Comparison of ENCODE assay signal across 1 cellular context in the genomic region with DNA sequence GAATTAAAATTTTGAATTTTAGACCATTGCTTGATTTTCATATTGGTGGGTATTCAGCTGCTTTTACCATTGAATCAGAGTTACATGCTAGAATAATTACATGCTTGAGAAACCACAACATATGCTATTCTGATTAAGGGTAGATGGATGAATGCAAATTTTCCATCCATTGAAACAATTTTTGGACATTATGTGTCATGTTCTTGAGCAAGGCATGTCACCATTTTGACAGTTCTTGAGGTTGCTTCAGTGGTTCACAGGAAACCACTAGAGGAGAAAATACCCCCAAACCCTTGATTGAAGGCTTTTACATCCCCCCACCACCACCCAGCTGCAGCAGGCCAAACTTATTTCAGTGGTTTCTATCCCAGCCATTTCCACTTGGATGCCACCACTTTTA.
TF ChIP-seq lines count a peak whose summit lies in the region.

No MANE protein-coding gene starts in this region.

TF ChIP-seq in GM12878, 131 proteins besides CTCF, POLR2A, EP300 and RAD21:
- peak; percentile 46 for TF ChIP-seq RUNX3 (IDR thresholded peaks at IDR 0.05; ENCODE audit: low read length)
- no peak for TF ChIP-seq TAF1 (IDR thresholded peaks at IDR 0.05; ENCODE audit: borderline replicate concordance, low read depth, low read length)
